ENCODE assay signal across 1 cellular context in genomic region chr21:33820371-33820770, GRCh38.
TF ChIP-seq lines count a peak whose summit lies in the region.

No MANE protein-coding gene starts in this region.

TF ChIP-seq in SK-N-SH, 30 proteins besides CTCF, POLR2A, EP300 and RAD21 (continued from another document):
- TF ChIP-seq MXI1 (IDR thresholded peaks at IDR 0.05; ENCODE audit: low read depth, low read length) (no peak), TAF1 (IDR thresholded peaks at IDR 0.05; ENCODE audit: borderline replicate concordance, low read depth, low read length) (no peak), FOXM1 (IDR thresholded peaks at IDR 0.05; ENCODE audit: low read depth) (no peak), SMC3 (IDR thresholded peaks at IDR 0.05; ENCODE audit: low read depth, low read length) (no peak), NRF1 (IDR thresholded peaks at IDR 0.05; ENCODE audit: low read depth, low read length) (no peak), RFX5 (IDR thresholded peaks at IDR 0.05; ENCODE audit: low read length) (no peak), RCOR1 (IDR thresholded peaks at IDR 0.05; ENCODE audit: low read length) (no peak), NFIC (IDR thresholded peaks at IDR 0.05; ENCODE audit: borderline replicate concordance) (no peak), EZH2phosphoT487 (IDR thresholded peaks at IDR 0.05; ENCODE audit: borderline replicate concordance, low read depth) (no peak), USF1 (IDR thresholded peaks at IDR 0.05; ENCODE audit: borderline replicate concordance, low read depth) (no peak)
